In the genomic region with DNA sequence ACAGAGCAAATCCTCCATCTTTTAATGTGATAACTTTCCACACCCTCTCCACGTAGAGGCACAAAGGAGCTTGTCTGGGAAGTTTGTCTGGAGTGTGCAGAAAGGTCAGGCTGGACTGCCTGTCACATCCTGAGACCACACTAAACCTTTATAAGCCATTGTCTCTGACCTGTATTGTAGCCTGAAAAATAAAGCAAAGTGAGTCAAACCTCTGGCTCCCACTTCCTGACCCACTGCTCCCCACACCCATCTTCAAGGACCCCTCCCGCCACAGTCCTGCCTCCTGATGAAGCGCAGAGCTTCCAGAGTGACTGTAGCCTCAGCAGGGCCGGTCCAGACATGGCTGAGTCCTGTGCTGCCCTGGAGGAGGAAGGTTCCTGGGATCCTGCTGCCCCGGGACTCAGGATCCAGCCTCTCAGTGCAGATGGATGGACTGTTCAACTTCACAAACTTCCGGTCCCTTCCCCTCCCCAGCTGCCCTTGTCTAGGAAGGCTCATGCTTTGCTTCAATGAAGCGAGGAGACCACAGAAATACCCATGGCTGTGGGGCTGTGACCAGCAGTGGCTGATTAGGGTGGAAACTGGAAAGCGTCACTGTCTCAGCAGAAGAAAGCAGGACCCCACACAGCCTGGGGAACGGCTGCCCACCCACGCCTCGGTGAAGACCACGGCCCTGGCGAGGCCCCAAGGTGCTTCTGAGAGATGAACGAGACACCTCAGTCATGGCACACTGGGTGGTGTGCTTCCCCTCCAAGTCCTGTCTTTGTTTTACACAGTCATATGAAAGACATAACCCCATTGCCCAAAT, we compare ENCODE assay signal across 14 cellular contexts. TPM values are rescaled to one million over a fixed set of nuclear protein-coding genes. Genes with fewer than 3 reads are reported as not detected.
DNase-seq lines count a peak whose midpoint lies in the region; ATAC-seq, FAIRE-seq and TF ChIP-seq lines count a peak whose summit lies in the region.
"Had no signal": no experiment of that assay in that cellular context is flagged by ENCODE, and none has a peak within 500 bp of the region (broad histone marks: within the 10 kb centered on the region; RNA-seq: fewer than 3 reads in every experiment).

No MANE protein-coding gene starts in this region.

- intact Hi-C loops in dorsolateral prefrontal cortex (cut with DNase I) = no loop called here
- intact Hi-C loops in stomach (cut with DNase I; ENCODE audit: low total_unique reads) = no loop called here

- no peaks in the 10 kb centered on the region for H3K9me3 ChIP-seq in stomach
- H3K9me3 ChIP-seq: gastrocnemius medialis had no signal

- 91 to 94% (median 93%) methylated on average over 14 of the region's 14 CpGs for WGBS in stomach, 5 donors

- no peak for TF ChIP-seq EP300 in stomach (IDR thresholded peaks at IDR 0.05)

- H3K4me1 ChIP-seq in stomach = peaks cover 9 to 27% (median 16%) of the 10 kb centered on the region in 4 donors

- H3K36me3 ChIP-seq in stomach = peaks cover 30 to 89% (median 75%) of the 10 kb centered on the region in 4 donors

- no peaks in the 10 kb centered on the region for H3K27me3 ChIP-seq in dorsolateral prefrontal cortex
- H3K27me3 ChIP-seq in stomach = no peaks in the 10 kb centered on the region
- H3K27me3 ChIP-seq: gastrocnemius medialis had no signal

- H3K27ac ChIP-seq in dorsolateral prefrontal cortex (no peak overlapping the region), stomach (no peak overlapping the region)
- H3K27ac ChIP-seq: gastrocnemius medialis had no signal

- no peak for TF ChIP-seq CTCF in dorsolateral prefrontal cortex (IDR thresholded peaks at IDR 0.05 in 54 of 56, conservative IDR thresholded peaks at IDR 0.05 in 2 of 56; ENCODE audit: low read depth in 1 of 56, partially characterized antibody in 56 of 56)
- TF ChIP-seq CTCF in stomach (IDR thresholded peaks at IDR 0.05) = no peak

- in situ Hi-C loops in ACHN (cut with HindIII; ENCODE audit: low pct_ligation_motif_present, low pct_unique_long_range_greater_than_20kb, low sequenced_read_pairs) = no loop called here

- peak; percentile 90 for DNase-seq in ACHN
- peak; percentile 84 for DNase-seq in RCC 7860 (ENCODE audit: low spot score)
- DNase-seq in LoVo (ENCODE audit: low spot score) = no peak
- no peak for DNase-seq in dorsolateral prefrontal cortex
- DNase-seq in stomach = no peak
- DNase-seq in hypothalamus (lab: John Stamatoyannopoulos, UW) = no peak
- DNase-seq: amniotic stem cell; gastrocnemius medialis; GOT3; naive thymus-derived CD4-positive, alpha-beta T cell; NCI-H2107; T1000 had no signal

- FAIRE-seq in RCC 7860 (lab: Jason Lieb, UNC) = peak; percentile 91

- TF ChIP-seq POLR2A in stomach (IDR thresholded peaks at IDR 0.05) = no peak

- H3K4me3 ChIP-seq in dorsolateral prefrontal cortex = no peak overlapping the region
- H3K4me3 ChIP-seq in stomach = no peak overlapping the region
- H3K4me3 ChIP-seq: gastrocnemius medialis had no signal

- ATAC-seq in GM19043 (IDR thresholded peaks at IDR 0.05; ENCODE audit: low read depth, unreplicated experiment) (peak; percentile 79), HG02852 (IDR thresholded peaks at IDR 0.05; ENCODE audit: unreplicated experiment) (peak; percentile 90)
- ATAC-seq: gastrocnemius medialis; naive thymus-derived CD4-positive, alpha-beta T cell had no signal

RNA-seq across cellular contexts. Expression of gene CLEC18B, which starts 30.9 kb away (rescaled TPM):
- total RNA-seq in dorsolateral prefrontal cortex (10 to 100 TPM in 18 of 120 experiments, 1 to 10 TPM in 102; 1.6 to 29.1 (median 5.5) TPM), stomach (1 to 10 TPM in 1 of 5 donors, not detected in 4; 2.6 TPM)
- 1 to 10 TPM in 1 of 3 donors, under 1 TPM in 1, not detected in 1; 0.25 to 2.6 TPM for polyA plus RNA-seq in stomach
- polyA plus RNA-seq: naive thymus-derived CD4-positive, alpha-beta T cell had no signal

Comparison
In these comparisons a context has a peak if more than half of its experiments do, and no peak if none do; other contexts are left out.
1. DNase-seq: peak in ACHN (single experiment) and RCC 7860 (single experiment); none in LoVo (single experiment), dorsolateral prefrontal cortex (0 of 10), stomach (single experiment) and hypothalamus (0 of 51).